22 cellular contexts compared by ENCODE assay signal in the genomic region with DNA sequence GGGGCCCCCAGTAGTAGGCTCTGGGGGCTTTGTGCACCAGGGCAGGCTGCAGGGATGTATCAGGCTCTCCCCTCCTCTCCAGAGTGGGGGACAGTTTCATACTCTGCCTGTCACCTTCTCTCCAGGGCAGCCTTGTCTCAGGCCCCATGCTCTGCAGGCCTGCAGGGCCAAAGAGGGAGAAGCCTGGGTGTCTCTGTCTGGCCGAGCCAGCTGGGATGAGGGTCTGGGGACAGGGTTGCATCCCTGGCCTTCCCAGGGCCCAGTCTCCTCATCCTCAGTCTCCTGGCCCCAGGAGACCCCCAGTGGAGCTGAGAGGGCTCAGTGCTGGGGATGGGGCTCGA. TPM values are rescaled to one million over a fixed set of nuclear protein-coding genes. Genes with fewer than 3 reads are reported as not detected.
DNase-seq lines count a peak whose midpoint lies in the region; ATAC-seq and TF ChIP-seq lines count a peak whose summit lies in the region.
"Had no signal": no experiment of that assay in that cellular context is flagged by ENCODE, and none has a peak within 500 bp of the region (broad histone marks: within the 10 kb centered on the region; RNA-seq: fewer than 3 reads in every experiment).

No MANE protein-coding gene starts in this region.

- no peak overlapping the region for H3K27ac ChIP-seq in IMR-90 (ENCODE audit: insufficient read depth, low read length)
- H3K27ac ChIP-seq in cardiac muscle cell: peak overlapping the region; percentile 74
- H3K27ac ChIP-seq in mesenchymal stem cell (ENCODE audit: low read length, poor library complexity, severe bottlenecking): no peak overlapping the region
- H3K27ac ChIP-seq in substantia nigra (ENCODE audit: low read depth, low read length, poor library complexity, severe bottlenecking): peak overlapping the region; percentile 61
- H3K27ac ChIP-seq: left lung, neutrophil had no signal

- H3K4me3 ChIP-seq in IMR-90 (ENCODE audit: insufficient read depth, low read depth, low read length) (no peak overlapping the region), cardiac muscle cell (no peak overlapping the region), mesenchymal stem cell (ENCODE audit: insufficient read depth in 1 of 2, low read depth in 1 of 2, low read length in 2 of 2) (no peak overlapping the region)
- H3K4me3 ChIP-seq: HAP-1, left lung, mucosa of descending colon, stomach had no signal

- no peak overlapping the region for H3K56ac ChIP-seq in IMR-90 (ENCODE audit: extremely low read depth, insufficient read depth, low read length)

- DNase-seq in IMR-90: no peak
- DNase-seq in cardiac muscle cell (ENCODE audit: low read depth in 1 of 2, low spot score in 1 of 2): no peak
- no peak for DNase-seq in mesenchymal stem cell
- no peak for DNase-seq in substantia nigra (lab: John Stamatoyannopoulos, UW)
- DNase-seq in activated T-cell treated with anti-CD3 and anti-CD28 coated beads, Interleukin-2, amount 50 U/mL, for 72 hours: no peak
- no peak for DNase-seq in NCI-H69 (lab: John Stamatoyannopoulos, UW)
- DNase-seq in islet precursor cell: no peak
- no peak for DNase-seq in NCI-H2081 (lab: John Stamatoyannopoulos, UW)
- DNase-seq: amniotic stem cell, NCI-H2227 treated with DMSO at 0.1 percent for 48 hours had no signal

- WGBS in IMR-90 (ENCODE audit: extremely low coverage in 2 of 2, insufficient read length in 1 of 2), 2 experiments: 83% methylated on average over 1 of the region's 2 CpGs; no CpG with 5 or more reads in 1 of the 2 experiments
- WGBS in mesenchymal stem cell: 78% methylated on average over 2 of the region's 2 CpGs

- H3K4me3 Mint-ChIP-seq in activated T-cell treated with anti-CD3 and anti-CD28 coated beads, Interleukin-2, amount 50 U/mL, for 72 hours: no peak overlapping the region
- H3K4me3 Mint-ChIP-seq: activated T-cell treated with anti-CD3 and anti-CD28 coated beads, Interleukin-2, amount 50 U/mL, for 4 hours had no signal

- H2BK20ac ChIP-seq in IMR-90 (ENCODE audit: low read depth, low read length): no peak overlapping the region

- TF ChIP-seq CTCF in IMR-90 (conservative IDR thresholded peaks at IDR 0.05; ENCODE audit: low read depth, low read length) (no peak), cardiac muscle cell (IDR thresholded peaks at IDR 0.05; ENCODE audit: low read depth, low read length) (no peak)

- H3K18ac ChIP-seq in IMR-90 (ENCODE audit: low read depth, low read length): no peak overlapping the region
- peak overlapping the region; percentile 45 to 68 for H3K18ac ChIP-seq in mesenchymal stem cell (ENCODE audit: low read depth in 1 of 2, low read length in 2 of 2)

- in situ Hi-C loops in IMR-90 (cut with MboI; ENCODE audit: low sequenced_read_pairs): loop anchor here (10.0 kb wide), 2 partner anchors 177 to 393 kb away; a partner anchor contains a TSS

- no peak for TF ChIP-seq POLR2A in IMR-90 (IDR thresholded peaks at IDR 0.05; ENCODE audit: low read depth, low read length)

- POLR2A ChIA-PET in IMR-90 (lab: Charles Lee; ENCODE audit: unreplicated experiment): no interaction called here

- no peak overlapping the region for H2AFZ ChIP-seq in IMR-90 (replicated peaks; ENCODE audit: low read length, poor library complexity)
- no peak overlapping the region for H2AFZ ChIP-seq in mesenchymal stem cell (ENCODE audit: low read depth, low read length)

- ATAC-seq in IMR-90 (ENCODE audit: low read depth): no peak
- ATAC-seq in activated T-cell treated with anti-CD3 and anti-CD28 coated beads, Interleukin-2, amount 50 U/mL, for 72 hours (replicated peaks in 1 of 2): no peak

- H2BK15ac ChIP-seq in IMR-90 (ENCODE audit: low read depth, low read length) (no peak overlapping the region), mesenchymal stem cell (ENCODE audit: low read depth, poor library complexity, severe bottlenecking) (peak overlapping the region; percentile 75)

- H3K79me1 ChIP-seq in IMR-90 (ENCODE audit: low read depth in 1 of 2, low read length in 2 of 2) (no peaks in the 10 kb centered on the region), mesenchymal stem cell (replicated peaks; ENCODE audit: low read length, poor library complexity, severe bottlenecking) (no peaks in the 10 kb centered on the region)

- no peaks in the 10 kb centered on the region for H3K27me3 ChIP-seq in IMR-90 (ENCODE audit: control insufficient read depth, insufficient read depth, low read length)
- no peaks in the 10 kb centered on the region for H3K27me3 ChIP-seq in cardiac muscle cell
- H3K27me3 ChIP-seq in mesenchymal stem cell (ENCODE audit: control insufficient read depth in 1 of 2, insufficient read depth in 1 of 2, low read length in 2 of 2): peaks cover 0 to 34% of the 10 kb centered on the region in 2 experiments
- H3K27me3 ChIP-seq: left lung, stomach had no signal

- no peak overlapping the region for H3K4me2 ChIP-seq in IMR-90 (ENCODE audit: low read depth, low read length)
- no peak overlapping the region for H3K4me2 ChIP-seq in mesenchymal stem cell (ENCODE audit: low read length, poor library complexity, severe bottlenecking)

- CTCF ChIA-PET in IMR-90 (lab: Yijun Ruan, JAX): interaction anchor here (0.6 to 4.8 kb wide), 4 partner anchors 11 to 50 kb away, joined by 3 to 29 read pairs (median 6); a partner anchor contains a TSS

- H3K14ac ChIP-seq in IMR-90 (replicated peaks; ENCODE audit: low read depth, low read length): no peak overlapping the region
- H3K14ac ChIP-seq in mesenchymal stem cell (ENCODE audit: low read length in 2 of 2): no peak overlapping the region

- intact Hi-C loops in IMR-90 (cut with micrococcal nuclease): loop anchor here (5.0 kb wide), 1 partner anchor 174 kb away; no protein-coding TSS in a partner anchor

- H2BK5ac ChIP-seq in IMR-90 (ENCODE audit: low read depth, low read length, poor library complexity, severe bottlenecking) (no peak overlapping the region), mesenchymal stem cell (ENCODE audit: low read depth, low read length, poor library complexity, severe bottlenecking) (no peak overlapping the region)

- H3K4me1 ChIP-seq in IMR-90 (ENCODE audit: control insufficient read depth, insufficient read depth, low read length): peaks cover 19% of the 10 kb centered on the region; the same call in 1 of the 2 replicates
- H3K4me1 ChIP-seq in cardiac muscle cell (ENCODE audit: low read depth): peaks cover 13% of the 10 kb centered on the region
- peaks cover 30% of the 10 kb centered on the region for H3K4me1 ChIP-seq in mesenchymal stem cell (ENCODE audit: control insufficient read depth, insufficient read depth, low read depth, low read length)
- H3K4me1 ChIP-seq: HAP-1 had no signal

- H3K4ac ChIP-seq in IMR-90 (ENCODE audit: low read depth, low read length) (no peak overlapping the region), mesenchymal stem cell (ENCODE audit: low read depth in 1 of 2, low read length in 2 of 2) (peak overlapping the region in 1 of 2 experiments; percentile 52)

- H3K9me3 ChIP-seq in IMR-90 (ENCODE audit: control insufficient read depth, insufficient read depth, low read length) (no peaks in the 10 kb centered on the region), cardiac muscle cell (ENCODE audit: low read depth) (no peaks in the 10 kb centered on the region), mesenchymal stem cell (ENCODE audit: control insufficient read depth, low read length) (no peaks in the 10 kb centered on the region)
- H3K9me3 ChIP-seq: HAP-1, left lung, mucosa of descending colon, neutrophil, stomach had no signal

- no peaks in the 10 kb centered on the region for H3K27me3 Mint-ChIP-seq in activated T-cell treated with anti-CD3 and anti-CD28 coated beads, Interleukin-2, amount 50 U/mL, for 72 hours (ENCODE audit: low read depth)

- H3K27ac Mint-ChIP-seq in activated T-cell treated with anti-CD3 and anti-CD28 coated beads, Interleukin-2, amount 50 U/mL, for 72 hours: no peak overlapping the region

- BruUV-seq in IMR-90 (replicated peaks; lab: Mats Ljungman, UMichigan): no TSS peak

- H2AK5ac ChIP-seq in IMR-90 (ENCODE audit: low read depth, low read length) (peak overlapping the region; percentile 30; the same call in 1 of the 2 replicates), mesenchymal stem cell (ENCODE audit: low read length, severe bottlenecking) (peak overlapping the region; percentile 27)

- H3K36me3 ChIP-seq in IMR-90 (ENCODE audit: control insufficient read depth, insufficient read depth, low read length): no peaks in the 10 kb centered on the region
- no peaks in the 10 kb centered on the region for H3K36me3 ChIP-seq in cardiac muscle cell
- no peaks in the 10 kb centered on the region for H3K36me3 ChIP-seq in mesenchymal stem cell (ENCODE audit: control insufficient read depth in 1 of 2, insufficient read depth in 2 of 2, low read depth in 1 of 2, low read length in 2 of 2)
- H3K36me3 ChIP-seq: HAP-1, left lung, neutrophil, stomach had no signal

- H2BK120ac ChIP-seq in IMR-90 (ENCODE audit: low read depth, low read length) (no peak overlapping the region), mesenchymal stem cell (ENCODE audit: low read depth, low read length) (peak overlapping the region; percentile 13)

- TF ChIP-seq RAD21 in IMR-90 (IDR thresholded peaks at IDR 0.05; ENCODE audit: low read length): no peak

- no peak overlapping the region for H3K9ac ChIP-seq in IMR-90 (ENCODE audit: low read depth, low read length)
- H3K9ac ChIP-seq in mesenchymal stem cell (ENCODE audit: low read length): no peak overlapping the region

- peak overlapping the region; percentile 38 for H2AK9ac ChIP-seq in IMR-90 (replicated peaks; ENCODE audit: low read depth, low read length, poor library complexity)

- H3K4me1 Mint-ChIP-seq in activated T-cell treated with anti-CD3 and anti-CD28 coated beads, Interleukin-2, amount 50 U/mL, for 72 hours (ENCODE audit: low read depth): no peaks in the 10 kb centered on the region

- H4K91ac ChIP-seq in IMR-90 (ENCODE audit: insufficient read depth, low read depth, low read length): no peak overlapping the region
- H4K91ac ChIP-seq in mesenchymal stem cell (ENCODE audit: low read length): peak overlapping the region; percentile 90

- peak overlapping the region; percentile 26 to 38 for H2BK12ac ChIP-seq in mesenchymal stem cell (ENCODE audit: low read length in 2 of 2)

- no peak overlapping the region for H3K23ac ChIP-seq in IMR-90 (ENCODE audit: low read depth, low read length)
- no peak overlapping the region for H3K23ac ChIP-seq in mesenchymal stem cell (ENCODE audit: low read length in 2 of 2)

- no peaks in the 10 kb centered on the region for H3K36me3 Mint-ChIP-seq in activated T-cell treated with anti-CD3 and anti-CD28 coated beads, Interleukin-2, amount 50 U/mL, for 72 hours (ENCODE audit: insufficient read depth in 2 of 2)

- no peaks in the 10 kb centered on the region for H3K9me3 Mint-ChIP-seq in activated T-cell treated with anti-CD3 and anti-CD28 coated beads, Interleukin-2, amount 50 U/mL, for 72 hours
- H3K9me3 Mint-ChIP-seq: activated T-cell treated with anti-CD3 and anti-CD28 coated beads, Interleukin-2, amount 50 U/mL, for 4 hours had no signal

- H4K8ac ChIP-seq in IMR-90 (ENCODE audit: low read depth in 2 of 2, low read length in 2 of 2): no peak overlapping the region
- peak overlapping the region; percentile 81 for H4K8ac ChIP-seq in mesenchymal stem cell (ENCODE audit: low read length)

- H3K9me1 ChIP-seq in IMR-90 (ENCODE audit: insufficient read depth, low read length): no peaks in the 10 kb centered on the region

- dilution Hi-C loops in IMR-90 (cut with HindIII; ENCODE audit: low sequenced_read_pairs, unreplicated experiment): no loop called here

- H4K5ac ChIP-seq in IMR-90 (ENCODE audit: low read depth, low read length): no peak overlapping the region

- H4K20me1 ChIP-seq in IMR-90 (ENCODE audit: insufficient read depth, low read length): peaks cover 5% of the 10 kb centered on the region

RNA-seq across cellular contexts. Expression of a gene that starts 14.8 kb away (rescaled TPM):
- total RNA-seq in IMR-90 (2012; rRNA removed) (0.18 and 0.28 TPM in 2 replicates), cardiac muscle cell (3.9 and 5.0 TPM in 2 replicates)
- polyA plus RNA-seq in IMR-90 (2012; rRNA removed) (0.51 and 0.52 TPM in 2 replicates), cardiac muscle cell (2.9 TPM in 2 replicates)
- polyA plus RNA-seq in IMR-90 (2012; cell fraction: cytosol; rRNA removed): 0.22 and 0.62 TPM in 2 replicates
- polyA plus RNA-seq in IMR-90 (2012; cell fraction: nucleus; rRNA removed; ENCODE audit: low replicate concordance): 0.39 and 0.49 TPM in 2 replicates
- polyA plus RNA-seq in mesenchymal stem cell (2013, experiment 1 of 2): 6.7 TPM
- 6.5 TPM for polyA plus RNA-seq in mesenchymal stem cell (2013, experiment 2 of 2)
- total RNA-seq in activated T-cell treated with anti-CD3 and anti-CD28 coated beads, Interleukin-2, amount 50 U/mL, for 72 hours: not detected
- total RNA-seq: activated CD8-positive, alpha-beta memory T cell treated with anti-CD3 and anti-CD28 coated beads for 36 hours; activated T-cell treated with anti-CD3 and anti-CD28 coated beads, Interleukin-2, amount 50 U/mL, for 4 hours; HT1080 had no signal

RNA-seq across cellular contexts. Expression of a gene that starts 27.4 kb away (rescaled TPM):
- total RNA-seq in IMR-90 (2012; rRNA removed): 24.4 and 26.5 TPM in 2 replicates
- polyA plus RNA-seq in IMR-90 (2012; rRNA removed): 37.8 and 43.6 TPM in 2 replicates
- polyA plus RNA-seq in IMR-90 (2012; cell fraction: cytosol; rRNA removed): 30.9 and 55.6 TPM in 2 replicates
- 98.1 and 109 TPM in 2 replicates for polyA plus RNA-seq in IMR-90 (2012; cell fraction: nucleus; rRNA removed; ENCODE audit: low replicate concordance)
- 67.3 and 78.2 TPM in 2 replicates for total RNA-seq in cardiac muscle cell
- polyA plus RNA-seq in cardiac muscle cell: 65.4 and 79.0 TPM in 2 replicates
- polyA plus RNA-seq in mesenchymal stem cell (2013, experiment 1 of 2): 37.2 TPM
- 35.9 TPM for polyA plus RNA-seq in mesenchymal stem cell (2013, experiment 2 of 2)
- 10 to 100 TPM; 76.4 to 93.8 TPM for total RNA-seq in activated T-cell treated with anti-CD3 and anti-CD28 coated beads, Interleukin-2, amount 50 U/mL, for 72 hours

RNA-seq across cellular contexts. Expression of a gene that starts 42.3 kb away (rescaled TPM):
- not detected in 2 replicates for total RNA-seq in IMR-90 (2012; rRNA removed)
- not detected in 2 replicates for polyA plus RNA-seq in IMR-90 (2012; rRNA removed)
- polyA plus RNA-seq in IMR-90 (2012; cell fraction: cytosol; rRNA removed): not detected in 2 replicates
- polyA plus RNA-seq in IMR-90 (2012; cell fraction: nucleus; rRNA removed; ENCODE audit: low replicate concordance): not detected in 2 replicates
- not detected in 2 replicates for total RNA-seq in cardiac muscle cell
- 0.55 TPM in 1 of 2 replicates, not detected in the other for polyA plus RNA-seq in cardiac muscle cell
- not detected for polyA plus RNA-seq in mesenchymal stem cell (2013, experiment 1 of 2)
- not detected for polyA plus RNA-seq in mesenchymal stem cell (2013, experiment 2 of 2)
- total RNA-seq in activated T-cell treated with anti-CD3 and anti-CD28 coated beads, Interleukin-2, amount 50 U/mL, for 72 hours: not detected
- total RNA-seq: activated CD8-positive, alpha-beta memory T cell treated with anti-CD3 and anti-CD28 coated beads for 36 hours; activated T-cell treated with anti-CD3 and anti-CD28 coated beads, Interleukin-2, amount 50 U/mL, for 4 hours; bronchial epithelial cell; HT1080; left lung; mucosa of descending colon; renal cortical epithelial cell; stomach; urinary bladder had no signal
- polyA plus RNA-seq: AG04450, stomach, urinary bladder had no signal

RNA-seq across cellular contexts. Expression of a gene that starts 50.1 kb away (rescaled TPM):
- total RNA-seq in IMR-90 (2012; rRNA removed) (13.8 and 23.1 TPM in 2 replicates), cardiac muscle cell (35.7 and 40.1 TPM in 2 replicates)
- polyA plus RNA-seq in IMR-90 (2012; rRNA removed) (34.5 and 44.5 TPM in 2 replicates), cardiac muscle cell (216 and 232 TPM in 2 replicates)
- 28.0 and 38.5 TPM in 2 replicates for polyA plus RNA-seq in IMR-90 (2012; cell fraction: cytosol; rRNA removed)
- polyA plus RNA-seq in IMR-90 (2012; cell fraction: nucleus; rRNA removed; ENCODE audit: low replicate concordance): 18.4 and 25.0 TPM in 2 replicates
- polyA plus RNA-seq in mesenchymal stem cell (2013, experiment 1 of 2): 101 TPM
- polyA plus RNA-seq in mesenchymal stem cell (2013, experiment 2 of 2): 111 TPM
- 10 to 100 TPM; 50.6 to 59.9 TPM for total RNA-seq in activated T-cell treated with anti-CD3 and anti-CD28 coated beads, Interleukin-2, amount 50 U/mL, for 72 hours

Comparison
In these comparisons a context has a peak if more than half of its experiments do, and no peak if none do; other contexts are left out.
1. H3K27ac ChIP-seq: peak in cardiac muscle cell (single experiment) and substantia nigra (single experiment); none in IMR-90 (single experiment) and mesenchymal stem cell (single experiment).